Comparison of ENCODE assay signal across 23 cellular contexts in genomic region chr11:15635501-15635900, GRCh38.
"Had no signal": no experiment of that assay in that cellular context is flagged by ENCODE, and none has a peak within 500 bp of the region (broad histone marks: within the 10 kb centered on the region; RNA-seq: fewer than 3 reads in every experiment).

No MANE protein-coding gene starts in this region.

- H3K9me3 Mint-ChIP-seq: neural progenitor cell had no signal

- FAIRE-seq: endometrium, urothelium cell line had no signal

- ATAC-seq: activated CD4-positive, CD25-positive, alpha-beta regulatory T cell treated with anti-CD3 and anti-CD28 coated beads, Interleukin-2, amount 50 U/mL, for 24 hours; activated CD8-positive, alpha-beta T cell treated with anti-CD3 and anti-CD28 coated beads, Interleukin-2, amount 10 ng/mL, durations not matched to agents 7 days and 5 days; left lung; naive thymus-derived CD4-positive, alpha-beta T cell; stimulated activated naive B cell treated with anti-CD40 and anti-IgM and Interleukin-4, amounts not matched to agents 10 μg/mL and 1 μg/mL and 100 μg/mL, for 72 hours had no signal

- H3K4me3 ChIP-seq: left lung, lung, neural progenitor cell, sigmoid colon, transverse colon had no signal

- H3K9me3 ChIP-seq: transverse colon had no signal

- H3K4me1 Mint-ChIP-seq: activated CD4-positive, alpha-beta T cell treated with anti-CD3 and anti-CD28 coated beads, Interleukin-2, amount 10 ng/mL, durations not matched to agents 24 days and 14 days; activated naive CD4-positive, alpha-beta T cell treated with anti-CD3 and anti-CD28 coated beads, Interleukin-2, amount 50 U/mL, for 24 hours; naive thymus-derived CD4-positive, alpha-beta T cell; neural progenitor cell; stimulated activated naive B cell treated with anti-CD40 and anti-IgM and Interleukin-4, amounts not matched to agents 10 μg/mL and 1 μg/mL and 100 μg/mL, for 72 hours had no signal

- H3K4me1 ChIP-seq: left lung, sigmoid colon had no signal

- H3K27ac Mint-ChIP-seq: activated CD4-positive, alpha-beta T cell treated with anti-CD3 and anti-CD28 coated beads, Interleukin-2, amount 10 ng/mL, durations not matched to agents 24 days and 14 days; activated CD8-positive, alpha-beta T cell treated with anti-CD3 and anti-CD28 coated beads, Interleukin-2, amount 10 ng/mL, durations not matched to agents 7 days and 5 days; activated naive CD4-positive, alpha-beta T cell treated with anti-CD3 and anti-CD28 coated beads, Interleukin-2, amount 50 U/mL, for 24 hours; brain; dendritic cell treated with granulocyte-macrophage colony-stimulating factor and Interleukin-4, amounts not matched to agents 40 ng/mL and 50 ng/mL, for 4 days; naive thymus-derived CD4-positive, alpha-beta T cell; neural progenitor cell; stimulated activated naive B cell treated with anti-CD40 and anti-IgM and Interleukin-4, amounts not matched to agents 10 μg/mL and 1 μg/mL and 100 μg/mL, for 72 hours had no signal

- DNase-seq: activated CD4-positive, alpha-beta T cell treated with anti-CD3 and anti-CD28 coated beads, Interleukin-2, amount 10 ng/mL, durations not matched to agents 24 days and 14 days; activated CD8-positive, alpha-beta T cell treated with anti-CD3 and anti-CD28 coated beads, Interleukin-2, amount 10 ng/mL, durations not matched to agents 7 days and 5 days; activated gamma-delta T cell treated with Interleukin-2 at 50 U/mL for 16 hours; activated T-cell treated with anti-CD3 and anti-CD28 coated beads, Interleukin-2, amount 50 U/mL, for 1 hour; anterior cingulate cortex; effector CD4-positive, alpha-beta T cell; left lung; naive thymus-derived CD4-positive, alpha-beta T cell; retina; sigmoid colon; stimulated activated CD4-positive, alpha-beta T cell treated with anti-CD3 and anti-CD28 coated beads, Interleukin-2, amount 100 ng/mL, for 48 hours; stimulated activated CD8-positive, alpha-beta memory T cell treated with anti-CD3 and anti-CD28 coated beads, Interleukin-4, amount 100 ng/mL, for 48 hours; stimulated activated naive B cell treated with anti-CD40 and anti-IgM and Interleukin-4, amounts not matched to agents 10 μg/mL and 1 μg/mL and 100 μg/mL, for 72 hours; transverse colon had no signal

- H3K36me3 Mint-ChIP-seq: activated naive CD4-positive, alpha-beta T cell treated with anti-CD3 and anti-CD28 coated beads, Interleukin-2, amount 50 U/mL, for 24 hours; brain; naive thymus-derived CD4-positive, alpha-beta T cell; neural progenitor cell; stimulated activated naive B cell treated with anti-CD40 and anti-IgM and Interleukin-4, amounts not matched to agents 10 μg/mL and 1 μg/mL and 100 μg/mL, for 72 hours had no signal

- H3K36me3 ChIP-seq: left lung, neural progenitor cell, sigmoid colon, transverse colon had no signal

- H3K4me3 Mint-ChIP-seq: activated CD4-positive, alpha-beta T cell treated with anti-CD3 and anti-CD28 coated beads, Interleukin-2, amount 10 ng/mL, durations not matched to agents 24 days and 14 days; activated CD8-positive, alpha-beta T cell treated with anti-CD3 and anti-CD28 coated beads, Interleukin-2, amount 10 ng/mL, durations not matched to agents 7 days and 5 days; activated naive CD4-positive, alpha-beta T cell treated with anti-CD3 and anti-CD28 coated beads, Interleukin-2, amount 50 U/mL, for 24 hours; brain; dendritic cell treated with granulocyte-macrophage colony-stimulating factor and Interleukin-4, amounts not matched to agents 40 ng/mL and 50 ng/mL, for 4 days; naive thymus-derived CD4-positive, alpha-beta T cell; neural progenitor cell; stimulated activated naive B cell treated with anti-CD40 and anti-IgM and Interleukin-4, amounts not matched to agents 10 μg/mL and 1 μg/mL and 100 μg/mL, for 72 hours had no signal

- H3K27ac ChIP-seq: neural progenitor cell, sigmoid colon, transverse colon, VCaP had no signal

- H3K27me3 ChIP-seq: left lung, neural progenitor cell, transverse colon had no signal

- H3K27me3 Mint-ChIP-seq: activated CD4-positive, alpha-beta T cell treated with anti-CD3 and anti-CD28 coated beads, Interleukin-2, amount 10 ng/mL, durations not matched to agents 24 days and 14 days; stimulated activated naive B cell treated with anti-CD40 and anti-IgM and Interleukin-4, amounts not matched to agents 10 μg/mL and 1 μg/mL and 100 μg/mL, for 72 hours had no signal
